2 cellular contexts compared by ENCODE assay signal in genomic region chr9:87233916-87234455, GRCh38.
A peak's percentile ranks its signal among the peaks of the same experiment; 100 is the strongest.
TF ChIP-seq lines count a peak whose summit lies in the region.

No MANE protein-coding gene starts in this region.

TF ChIP-seq in HepG2, 621 proteins besides CTCF, POLR2A, EP300 and RAD21:
- TF ChIP-seq ZEB1 (IDR thresholded peaks at IDR 0.05; ENCODE audit: insufficient replicate concordance, low read depth), result no peak
- TF ChIP-seq, protein P1, sequence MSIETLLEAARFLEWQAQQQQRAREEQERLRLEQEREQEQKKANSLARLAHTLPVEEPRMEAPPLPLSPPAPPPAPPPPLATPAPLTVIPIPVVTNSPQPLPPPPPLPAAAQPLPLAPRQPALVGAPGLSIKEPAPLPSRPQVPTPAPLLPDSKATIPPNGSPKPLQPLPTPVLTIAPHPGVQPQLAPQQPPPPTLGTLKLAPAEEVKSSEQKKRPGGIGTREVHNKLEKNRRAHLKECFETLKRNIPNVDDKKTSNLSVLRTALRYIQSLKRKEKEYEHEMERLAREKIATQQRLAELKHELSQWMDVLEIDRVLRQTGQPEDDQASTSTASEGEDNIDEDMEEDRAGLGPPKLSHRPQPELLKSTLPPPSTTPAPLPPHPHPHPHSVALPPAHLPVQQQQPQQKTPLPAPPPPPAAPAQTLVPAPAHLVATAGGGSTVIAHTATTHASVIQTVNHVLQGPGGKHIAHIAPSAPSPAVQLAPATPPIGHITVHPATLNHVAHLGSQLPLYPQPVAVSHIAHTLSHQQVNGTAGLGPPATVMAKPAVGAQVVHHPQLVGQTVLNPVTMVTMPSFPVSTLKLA (IDR thresholded peaks at IDR 0.05), result 0 out of 2 replicates have a peak, but pooled peaks have one; percentile 12

TF ChIP-seq in H1, 55 proteins besides CTCF, POLR2A, EP300 and RAD21:
- TF ChIP-seq CBX5 (IDR thresholded peaks at IDR 0.05; ENCODE audit: low read depth, low read length), result no peak
- TF ChIP-seq SP1 (IDR thresholded peaks at IDR 0.05; ENCODE audit: low read depth, low read length), result no peak
- TF ChIP-seq MAX (IDR thresholded peaks at IDR 0.05), result no peak
- no peak for TF ChIP-seq TBP (IDR thresholded peaks at IDR 0.05; ENCODE audit: low read depth, low read length)
- TF ChIP-seq NANOG (IDR thresholded peaks at IDR 0.05; ENCODE audit: insufficient read depth, low read depth, low read length, poor library complexity, severe bottlenecking), result no peak
- no peak for TF ChIP-seq RFX5 (IDR thresholded peaks at IDR 0.05; ENCODE audit: borderline replicate concordance, low read depth, low read length)
- TF ChIP-seq GABPA (IDR thresholded peaks at IDR 0.05; ENCODE audit: borderline replicate concordance, insufficient read depth, low read length), result no peak
- TF ChIP-seq CHD2 (IDR thresholded peaks at IDR 0.05; ENCODE audit: low read length), result no peak
- TF ChIP-seq SUZ12 (IDR thresholded peaks at IDR 0.05; ENCODE audit: low read length), result no peak
